18 cellular contexts compared by ENCODE assay signal in genomic region chr14:28902930-28903329, GRCh38.
DNase-seq lines count a peak whose midpoint lies in the region; ATAC-seq, FAIRE-seq and TF ChIP-seq lines count a peak whose summit lies in the region.
"Had no signal": no experiment of that assay in that cellular context is flagged by ENCODE, and none has a peak within 500 bp of the region (broad histone marks: within the 10 kb centered on the region; RNA-seq: fewer than 3 reads in every experiment).

No MANE protein-coding gene starts in this region.

- H3K9ac ChIP-seq in HepG2 (ENCODE audit: insufficient read depth, low read depth, low read length), result no peak overlapping the region
- H3K9ac ChIP-seq: BLaER1 had no signal

- H2AFZ ChIP-seq in HepG2 (ENCODE audit: low read length), result no peak overlapping the region

- H3K9me3 Mint-ChIP-seq in activated naive CD4-positive, alpha-beta T cell treated with anti-CD3 and anti-CD28 coated beads, Interleukin-2, amount 10 ng/mL, durations not matched to agents 7 days and 5 days, result peaks cover 9% of the 10 kb centered on the region

- intact Hi-C loops in HepG2 (cut with micrococcal nuclease; ENCODE audit: unreplicated experiment), result no loop called here
- intact Hi-C loops in right lobe of liver (cut with DNase I), result no loop called here
- intact Hi-C loops in lower leg skin (cut with DNase I; ENCODE audit: low total_unique reads), result no loop called here

- in situ Hi-C loops in HepG2 (cut with HindIII; ENCODE audit: extremely low pct_ligation_motif_present, low pct_unique_long_range_greater_than_20kb), result no loop called here

- BruUV-seq in HepG2 (replicated peaks; lab: Mats Ljungman, UMichigan), result no TSS peak

- H3K36me3 ChIP-seq in HepG2 (replicated peaks in 1 of 2; ENCODE audit: control insufficient read depth in 1 of 2, insufficient read depth in 2 of 2, low read length in 2 of 2), result no peaks in the 10 kb centered on the region
- H3K36me3 ChIP-seq in right lobe of liver, result no peaks in the 10 kb centered on the region
- H3K36me3 ChIP-seq in bronchial epithelial cell (ENCODE audit: control insufficient read depth, insufficient read depth, low read length), result no peaks in the 10 kb centered on the region
- H3K36me3 ChIP-seq: BLaER1 had no signal

- no peak for TF ChIP-seq RAD21 in HepG2 (CRISPR knock-in tag; IDR thresholded peaks at IDR 0.05)

- H3K9me3 ChIP-seq in HepG2 (ENCODE audit: low read length) (peaks cover 61% of the 10 kb centered on the region), right lobe of liver (no peaks in the 10 kb centered on the region)
- H3K9me3 ChIP-seq: BLaER1, Caco-2 had no signal

- H3K27me3 Mint-ChIP-seq in activated naive CD4-positive, alpha-beta T cell treated with anti-CD3 and anti-CD28 coated beads, Interleukin-2, amount 10 ng/mL, durations not matched to agents 7 days and 5 days, result no peaks in the 10 kb centered on the region
- H3K27me3 Mint-ChIP-seq: CD8-positive, alpha-beta memory T cell had no signal

- TF ChIP-seq CTCF in HepG2 (CRISPR knock-in tag; IDR thresholded peaks at IDR 0.05) (no peak), right lobe of liver (IDR thresholded peaks at IDR 0.05) (no peak), bronchial epithelial cell (IDR thresholded peaks at IDR 0.05; ENCODE audit: insufficient read depth, low read length, severe bottlenecking) (no peak), lower leg skin (IDR thresholded peaks at IDR 0.05) (no peak)

- POLR2A ChIA-PET in HepG2 (lab: Yijun Ruan, JAX), result no interaction called here

- 1% methylated on average over 2 of the region's 2 CpGs for WGBS in HepG2 (ENCODE audit: low lambda C conversion rate)
- 71% methylated on average over 2 of the region's 2 CpGs for WGBS in right lobe of liver (ENCODE audit: insufficient coverage, low coverage, low lambda C conversion rate, missing lambda C conversion rate)
- 64 to 77% methylated on average over 2 of the region's 2 CpGs for WGBS in lower leg skin, 2 donors

- H3K4me2 ChIP-seq in HepG2 (ENCODE audit: low read depth, low read length), result no peak overlapping the region
- H3K4me2 ChIP-seq: BLaER1 had no signal

- no peak for TF ChIP-seq POLR2A in HepG2 (IDR thresholded peaks at IDR 0.05; ENCODE audit: insufficient read depth in 1 of 2, low read depth in 2 of 2, low read length in 2 of 2)
- no peak for TF ChIP-seq POLR2A in right lobe of liver (IDR thresholded peaks at IDR 0.05)
- TF ChIP-seq POLR2A in lower leg skin (IDR thresholded peaks at IDR 0.05), result no peak

- H3K27ac Mint-ChIP-seq in activated naive CD4-positive, alpha-beta T cell treated with anti-CD3 and anti-CD28 coated beads, Interleukin-2, amount 10 ng/mL, durations not matched to agents 7 days and 5 days, result no peak overlapping the region
- H3K27ac Mint-ChIP-seq: CD8-positive, alpha-beta memory T cell; H9 had no signal

- H3K4me1 ChIP-seq in HepG2 (ENCODE audit: insufficient read depth, low read length) (no peaks in the 10 kb centered on the region), right lobe of liver (no peaks in the 10 kb centered on the region)
- H3K4me1 ChIP-seq: BLaER1, Caco-2 had no signal

- TF ChIP-seq EP300 in HepG2 (IDR thresholded peaks at IDR 0.05; ENCODE audit: low read depth in 2 of 2, low read length in 2 of 2) (no peak), HepG2 (CRISPR knock-in tag; IDR thresholded peaks at IDR 0.05; ENCODE audit: borderline replicate concordance) (no peak)

- ATAC-seq in HepG2 (no peak), right lobe of liver (no peak), HG02678 (IDR thresholded peaks at IDR 0.05; ENCODE audit: unreplicated experiment) (no peak)

- H3K79me2 ChIP-seq in HepG2 (ENCODE audit: insufficient read depth, low read length), result no peaks in the 10 kb centered on the region

- H3K27me3 ChIP-seq in HepG2 (ENCODE audit: control insufficient read depth in 1 of 2, insufficient read depth in 2 of 2, low read length in 2 of 2) (no peaks in the 10 kb centered on the region), right lobe of liver (no peaks in the 10 kb centered on the region), bronchial epithelial cell (ENCODE audit: control insufficient read depth, insufficient read depth, low read length) (no peaks in the 10 kb centered on the region)
- H3K27me3 ChIP-seq: BLaER1 had no signal

- H3K27ac ChIP-seq in HepG2 (ENCODE audit: extremely low read length, insufficient read depth, low read length), result no peak overlapping the region
- H3K27ac ChIP-seq in right lobe of liver, result no peak overlapping the region
- H3K27ac ChIP-seq: 22Rv1, BLaER1 had no signal

- H3K4me3 Mint-ChIP-seq in activated naive CD4-positive, alpha-beta T cell treated with anti-CD3 and anti-CD28 coated beads, Interleukin-2, amount 10 ng/mL, durations not matched to agents 7 days and 5 days, result no peak overlapping the region
- H3K4me3 Mint-ChIP-seq: CD8-positive, alpha-beta memory T cell; H9 had no signal

- no peaks in the 10 kb centered on the region for H3K36me3 Mint-ChIP-seq in activated naive CD4-positive, alpha-beta T cell treated with anti-CD3 and anti-CD28 coated beads, Interleukin-2, amount 10 ng/mL, durations not matched to agents 7 days and 5 days
- H3K36me3 Mint-ChIP-seq: CD8-positive, alpha-beta memory T cell had no signal

- no peak overlapping the region for H3K4me3 ChIP-seq in HepG2 (replicated peaks in 1 of 3; ENCODE audit: insufficient read depth in 1 of 3, low read depth in 2 of 3, low read length in 3 of 3)
- H3K4me3 ChIP-seq in right lobe of liver, result no peak overlapping the region
- no peak overlapping the region for H3K4me3 ChIP-seq in bronchial epithelial cell (ENCODE audit: low read depth, low read length)
- no peak overlapping the region for H3K4me3 ChIP-seq in lower leg skin (ENCODE audit: low read depth, poor library complexity, severe bottlenecking)
- H3K4me3 ChIP-seq: BLaER1 had no signal

- no peak for FAIRE-seq in HepG2 (lab: Jason Lieb, UNC)
- FAIRE-seq in bronchial epithelial cell (lab: Jason Lieb, UNC), result no peak
- FAIRE-seq: HTR-8/SVneo had no signal

- H4K20me1 ChIP-seq in HepG2 (ENCODE audit: insufficient read depth, low read length), result no peaks in the 10 kb centered on the region
- H4K20me1 ChIP-seq: BLaER1 had no signal

- DNase-seq in HepG2 (ENCODE audit: low spot score), result no peak
- no peak for DNase-seq in right lobe of liver
- DNase-seq in NCI-H69 (lab: John Stamatoyannopoulos, UW), result peak; percentile 79
- DNase-seq in bronchial epithelial cell (ENCODE audit: low read depth), result peak; percentile 53
- peak; percentile 30 for DNase-seq in renal cortical epithelial cell (ENCODE audit: low read depth)
- DNase-seq in activated naive CD4-positive, alpha-beta T cell treated with anti-CD3 and anti-CD28 coated beads, Interleukin-2, amount 10 ng/mL, durations not matched to agents 7 days and 5 days, result no peak
- DNase-seq in lower leg skin (ENCODE audit: low spot score in 2 of 2), result no peak
- DNase-seq: AML-193; Caco-2; CD8-positive, alpha-beta memory T cell; DND-41; GF-D8; GOT3; H9 had no signal

- CTCF ChIA-PET in HepG2 (lab: Yijun Ruan, JAX; ENCODE audit: low intra/inter-chr PET ratio, low total read pairs), result no interaction called here
- CTCF ChIA-PET in activated naive CD4-positive, alpha-beta T cell treated with anti-CD3 and anti-CD28 coated beads, Interleukin-2, amount 10 ng/mL, durations not matched to agents 7 days and 5 days (lab: Charles Lee), result no interaction called here

- H3K4me1 Mint-ChIP-seq in activated naive CD4-positive, alpha-beta T cell treated with anti-CD3 and anti-CD28 coated beads, Interleukin-2, amount 10 ng/mL, durations not matched to agents 7 days and 5 days, result no peaks in the 10 kb centered on the region
- H3K4me1 Mint-ChIP-seq: CD8-positive, alpha-beta memory T cell; H9 had no signal

TF ChIP-seq in HepG2, 621 proteins besides CTCF, POLR2A, EP300 and RAD21:
- TF ChIP-seq CEBPB (IDR thresholded peaks at IDR 0.05; ENCODE audit: borderline replicate concordance, low read depth, low read length), result peak; percentile 57; the same call in 1 of the 2 replicates
- TF ChIP-seq ZNF337 (CRISPR knock-in tag; IDR thresholded peaks at IDR 0.05; ENCODE audit: borderline replicate concordance, low read depth), result no peak
- TF ChIP-seq SRSF9 (IDR thresholded peaks at IDR 0.05; ENCODE audit: borderline replicate concordance, insufficient read depth, low read depth, low read length, poor library complexity, severe bottlenecking), result peak; percentile 21
TF ChIP-seq in HepG2: peak in this region for 2.

Comparison
In these comparisons a context has a peak if more than half of its experiments do, and no peak if none do; other contexts are left out.
1. DNase-seq: peak in NCI-H69 (single experiment), bronchial epithelial cell (single experiment) and renal cortical epithelial cell (single experiment); none in HepG2 (single experiment), right lobe of liver (0 of 3), activated naive CD4-positive, alpha-beta T cell treated with anti-CD3 and anti-CD28 coated beads, Interleukin-2, amount 10 ng/mL, durations not matched to agents 7 days and 5 days (single experiment) and lower leg skin (0 of 2).